In the genomic region with DNA sequence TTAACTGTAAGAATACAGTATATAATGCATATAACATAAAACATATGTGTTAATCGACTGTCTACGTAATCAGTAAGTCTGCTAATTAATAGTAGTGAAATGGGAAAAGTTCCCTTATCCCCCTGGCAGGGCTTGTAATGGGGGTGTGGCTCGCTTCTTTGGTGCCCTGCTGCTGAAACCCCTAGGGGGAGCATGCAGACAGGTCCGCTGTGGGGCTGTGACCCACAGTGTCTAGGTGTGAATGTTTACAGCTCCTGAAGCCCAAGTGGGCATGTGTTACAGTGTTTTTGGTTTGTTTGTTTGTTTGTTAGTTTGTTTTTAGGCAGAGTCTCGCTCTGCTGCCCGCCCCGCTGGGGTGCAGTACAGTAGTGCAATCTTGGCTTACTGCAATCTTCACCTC, we compare ENCODE assay signal across 22 cellular contexts.
DNase-seq lines count a peak whose midpoint lies in the region; ATAC-seq and TF ChIP-seq lines count a peak whose summit lies in the region.
"Had no signal": no experiment of that assay in that cellular context is flagged by ENCODE, and none has a peak within 500 bp of the region (broad histone marks: within the 10 kb centered on the region; RNA-seq: fewer than 3 reads in every experiment).

No MANE protein-coding gene starts in this region.

- H3K27ac ChIP-seq in OCI-LY3 (ENCODE audit: low read length) = no peak overlapping the region
- no peak overlapping the region for H3K27ac ChIP-seq in endodermal cell (ENCODE audit: low read depth, low read length)
- H3K27ac ChIP-seq: HL-60, SJSA1 had no signal

- H3K4me1 Mint-ChIP-seq in endodermal cell = peaks cover 6% of the 10 kb centered on the region
- H3K4me1 Mint-ChIP-seq in T-helper 2 cell treated with Interferon-gamma antibody and Interleukin-4, amounts not matched to agents 5 μg/mL and 100 μg/mL, for 36 hours (ENCODE audit: low read depth) = no peaks in the 10 kb centered on the region
- H3K4me1 Mint-ChIP-seq: T-helper 17 cell had no signal

- H3K9ac ChIP-seq in OCI-LY3 (ENCODE audit: low read length) = no peak overlapping the region
- no peak overlapping the region for H3K9ac ChIP-seq in endodermal cell (ENCODE audit: extremely low read depth, low read length, poor library complexity, severe bottlenecking)

- H3K27me3 ChIP-seq in OCI-LY3 (ENCODE audit: low read depth, low read length) = no peaks in the 10 kb centered on the region
- H3K27me3 ChIP-seq in endodermal cell (ENCODE audit: control insufficient read depth, insufficient read depth, low read length, poor library complexity, severe bottlenecking) = no peaks in the 10 kb centered on the region
- H3K27me3 ChIP-seq: SJSA1 had no signal

- H3K27me3 Mint-ChIP-seq in endodermal cell (ENCODE audit: insufficient read depth) = no peaks in the 10 kb centered on the region
- H3K27me3 Mint-ChIP-seq in T-helper 2 cell treated with Interferon-gamma antibody and Interleukin-4, amounts not matched to agents 5 μg/mL and 100 μg/mL, for 36 hours (ENCODE audit: low read depth) = no peaks in the 10 kb centered on the region
- H3K27me3 Mint-ChIP-seq: T-helper 17 cell had no signal

- no peak for DNase-seq in endodermal cell
- DNase-seq in NCI-H146 treated with DMSO at 0.1 percent for 48 hours (lab: John Stamatoyannopoulos, UW; ENCODE audit: unreplicated experiment) = no peak
- DNase-seq in NCI-H1417 (lab: John Stamatoyannopoulos, UW) = no peak
- DNase-seq in T-helper 2 cell treated with Interferon-gamma antibody and Interleukin-4, amounts not matched to agents 5 μg/mL and 100 μg/mL, for 36 hours (ENCODE audit: low spot score) = no peak
- DNase-seq: ACHN, C1 segment of cervical spinal cord, DMS79 treated with DMSO at 0.1 percent for 48 hours, H7, IMR-90, Karpas-422, MM.1S, NCI-H1092, NCI-H146, NCI-H2081, NCI-H446 treated with DMSO at 0.1 percent for 48 hours, NCI-H69, T-helper 17 cell had no signal

- no peak for ATAC-seq in HG03175 (IDR thresholded peaks at IDR 0.05; ENCODE audit: unreplicated experiment)
- ATAC-seq: T-helper 17 cell had no signal

- no peak overlapping the region for H2AFZ ChIP-seq in OCI-LY3 (ENCODE audit: low read depth, low read length)

- no peaks in the 10 kb centered on the region for H3K36me3 Mint-ChIP-seq in endodermal cell (ENCODE audit: low read depth)
- H3K36me3 Mint-ChIP-seq in T-helper 2 cell treated with Interferon-gamma antibody and Interleukin-4, amounts not matched to agents 5 μg/mL and 100 μg/mL, for 36 hours (ENCODE audit: low read depth) = no peaks in the 10 kb centered on the region

- H4K20me1 ChIP-seq in OCI-LY3 (ENCODE audit: insufficient read depth, low read length) = no peaks in the 10 kb centered on the region

- H3K36me3 ChIP-seq in OCI-LY3 (replicated peaks; ENCODE audit: low read depth, low read length) = no peaks in the 10 kb centered on the region
- H3K36me3 ChIP-seq in endodermal cell (ENCODE audit: control insufficient read depth, insufficient read depth, low read length) = no peaks in the 10 kb centered on the region
- H3K36me3 ChIP-seq: SJSA1 had no signal

- no peaks in the 10 kb centered on the region for H3K9me3 ChIP-seq in OCI-LY3 (ENCODE audit: insufficient read depth, low read length)
- no peaks in the 10 kb centered on the region for H3K9me3 ChIP-seq in endodermal cell (ENCODE audit: control insufficient read depth, low read length)

- H3K4me3 ChIP-seq in OCI-LY3 (ENCODE audit: low read length) = no peak overlapping the region
- H3K4me3 ChIP-seq in endodermal cell (ENCODE audit: low read length) = no peak overlapping the region
- H3K4me3 ChIP-seq: SJSA1 had no signal

- 83 to 96% methylated on average over 2 to 7 of the region's 7 CpGs for whole genome bisulfite sequencing in endodermal cell (ENCODE audit: insufficient coverage in 1 of 2, insufficient read length in 1 of 2), 2 experiments

- TF ChIP-seq CTCF in GM12872 (IDR thresholded peaks at IDR 0.05; ENCODE audit: insufficient read depth, low read depth, low read length) (0 out of 3 replicates have a peak, but pooled peaks have one; percentile 22), OCI-LY3 (IDR thresholded peaks at IDR 0.05; ENCODE audit: low read depth, low read length) (peak; percentile 5; the same call in 1 of the 2 replicates), endodermal cell (conservative IDR thresholded peaks at IDR 0.05) (peak; percentile 53)

- H3K4me2 ChIP-seq in OCI-LY3 (ENCODE audit: low read length) = no peak overlapping the region

- H3K9me3 Mint-ChIP-seq in endodermal cell = no peaks in the 10 kb centered on the region
- peaks cover 14% of the 10 kb centered on the region for H3K9me3 Mint-ChIP-seq in T-helper 2 cell treated with Interferon-gamma antibody and Interleukin-4, amounts not matched to agents 5 μg/mL and 100 μg/mL, for 36 hours

- H3K4me1 ChIP-seq in OCI-LY3 (ENCODE audit: low read length) = no peaks in the 10 kb centered on the region
- no peaks in the 10 kb centered on the region for H3K4me1 ChIP-seq in endodermal cell (ENCODE audit: control insufficient read depth, insufficient read depth, low read length)
- H3K4me1 ChIP-seq: SJSA1 had no signal

- no peaks in the 10 kb centered on the region for H3K79me2 ChIP-seq in OCI-LY3 (ENCODE audit: low read length)

- H3K4me3 Mint-ChIP-seq in endodermal cell = no peak overlapping the region
- no peak overlapping the region for H3K4me3 Mint-ChIP-seq in T-helper 2 cell treated with Interferon-gamma antibody and Interleukin-4, amounts not matched to agents 5 μg/mL and 100 μg/mL, for 36 hours
- H3K4me3 Mint-ChIP-seq: T-helper 17 cell had no signal

- no peak overlapping the region for H3K27ac Mint-ChIP-seq in endodermal cell
- H3K27ac Mint-ChIP-seq in T-helper 2 cell treated with Interferon-gamma antibody and Interleukin-4, amounts not matched to agents 5 μg/mL and 100 μg/mL, for 36 hours = no peak overlapping the region
- H3K27ac Mint-ChIP-seq: T-helper 17 cell had no signal
